ENCODE assay signal across 8 cellular contexts in genomic region chr6:83192871-83193746, GRCh38. TPM values are rescaled to one million over a fixed set of nuclear protein-coding genes. Genes with fewer than 3 reads are reported as not detected.
DNase-seq lines count a peak whose midpoint lies in the region; ATAC-seq and TF ChIP-seq lines count a peak whose summit lies in the region.

A gene with protein sequence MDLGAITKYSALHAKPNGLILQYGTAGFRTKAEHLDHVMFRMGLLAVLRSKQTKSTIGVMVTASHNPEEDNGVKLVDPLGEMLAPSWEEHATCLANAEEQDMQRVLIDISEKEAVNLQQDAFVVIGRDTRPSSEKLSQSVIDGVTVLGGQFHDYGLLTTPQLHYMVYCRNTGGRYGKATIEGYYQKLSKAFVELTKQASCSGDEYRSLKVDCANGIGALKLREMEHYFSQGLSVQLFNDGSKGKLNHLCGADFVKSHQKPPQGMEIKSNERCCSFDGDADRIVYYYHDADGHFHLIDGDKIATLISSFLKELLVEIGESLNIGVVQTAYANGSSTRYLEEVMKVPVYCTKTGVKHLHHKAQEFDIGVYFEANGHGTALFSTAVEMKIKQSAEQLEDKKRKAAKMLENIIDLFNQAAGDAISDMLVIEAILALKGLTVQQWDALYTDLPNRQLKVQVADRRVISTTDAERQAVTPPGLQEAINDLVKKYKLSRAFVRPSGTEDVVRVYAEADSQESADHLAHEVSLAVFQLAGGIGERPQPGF (minus strand): TSS chr6:83193265. CDS start chr6:83191012, 2,253 bp downstream.
Gene RWDD2A, plus strand, starts transcription at chr6:83193357. Its CDS starts 1,095 bp downstream, at chr6:83194452.

- no peaks in the 10 kb centered on the region for H3K27me3 Mint-ChIP-seq in stimulated activated naive CD8-positive, alpha-beta T cell treated with anti-CD3 and anti-CD28 coated beads, Interleukin-15, amount 100 ng/mL, for 72 hours

- H3K9me3 Mint-ChIP-seq in stimulated activated naive CD8-positive, alpha-beta T cell treated with anti-CD3 and anti-CD28 coated beads, Interleukin-15, amount 100 ng/mL, for 72 hours: no peaks in the 10 kb centered on the region

- H3K79me2 ChIP-seq in neural cell (replicated peaks; ENCODE audit: insufficient read depth, low read length): peaks cover 12% of the 10 kb centered on the region

- H3F3A ChIP-seq in neural cell (ENCODE audit: insufficient read depth, low read length, poor library complexity, severe bottlenecking): no peaks in the 10 kb centered on the region

- no peak for TF ChIP-seq RAD21 in neural cell (conservative IDR thresholded peaks at IDR 0.05)

- H4K20me1 ChIP-seq in neural cell (ENCODE audit: insufficient read depth): no peaks in the 10 kb centered on the region

- TF ChIP-seq CTCF in neural cell (IDR thresholded peaks at IDR 0.05; ENCODE audit: poor library complexity, severe bottlenecking): no peak

- H3K27me3 ChIP-seq in neural cell (ENCODE audit: insufficient read depth, low read depth, low read length): peaks cover 4% of the 10 kb centered on the region

- H3K9ac ChIP-seq in neural cell (ENCODE audit: low read length): peak within 1 kb of the TSS; percentile 73

- TF ChIP-seq EP300 in neural cell (conservative IDR thresholded peaks at IDR 0.05; ENCODE audit: poor library complexity, severe bottlenecking): peak; percentile 31

- no peaks in the 10 kb centered on the region for H3K9me2 ChIP-seq in neural cell (ENCODE audit: insufficient read depth, low read length)

- peak within 1 kb of the TSS; percentile 97 for H3K4me2 ChIP-seq in neural cell (ENCODE audit: low read length)

- peak within 1 kb of the TSS; percentile 54 for H3K27ac ChIP-seq in neural cell (ENCODE audit: low read length)

- peak within 1 kb of the TSS; percentile 95 to 99 for H3K27ac Mint-ChIP-seq in stimulated activated naive CD8-positive, alpha-beta T cell treated with anti-CD3 and anti-CD28 coated beads, Interleukin-15, amount 100 ng/mL, for 72 hours

- H2AFZ ChIP-seq in neural cell (ENCODE audit: low read depth, low read length): peak within 1 kb of the TSS; percentile 58

- DNase-seq in ELR (ENCODE audit: low read depth): peak; percentile 89
- peak; percentile 67 for DNase-seq in H4 (ENCODE audit: low spot score)
- peak; percentile 71 for DNase-seq in LHCN-M2 (ENCODE audit: low read depth)
- peak; percentile 83 to 91 for DNase-seq in SHP77 (lab: John Stamatoyannopoulos, UW)
- DNase-seq in activated gamma-delta T cell (lab: John Stamatoyannopoulos, UW): peak; percentile 83
- peak; percentile 62 for DNase-seq in fibroblast of the conjunctiva (ENCODE audit: low read depth)
- DNase-seq in stimulated activated naive CD8-positive, alpha-beta T cell treated with anti-CD3 and anti-CD28 coated beads, Interleukin-15, amount 100 ng/mL, for 72 hours: peak; percentile 86 to 89

- peaks cover 6% of the 10 kb centered on the region for H3K36me3 ChIP-seq in neural cell (ENCODE audit: insufficient read depth, low read length)

- ATAC-seq in stimulated activated naive CD8-positive, alpha-beta T cell treated with anti-CD3 and anti-CD28 coated beads, Interleukin-15, amount 100 ng/mL, for 72 hours: peak; percentile 98

- peak within 1 kb of the TSS; percentile 92 for H3K4me3 ChIP-seq in neural cell (ENCODE audit: low read length)

- H3K4me1 Mint-ChIP-seq in stimulated activated naive CD8-positive, alpha-beta T cell treated with anti-CD3 and anti-CD28 coated beads, Interleukin-15, amount 100 ng/mL, for 72 hours: peaks cover 24% of the 10 kb centered on the region

- H3K4me3 Mint-ChIP-seq in stimulated activated naive CD8-positive, alpha-beta T cell treated with anti-CD3 and anti-CD28 coated beads, Interleukin-15, amount 100 ng/mL, for 72 hours: peak within 1 kb of the TSS; percentile 96 to 99

- no peaks in the 10 kb centered on the region for H3K9me3 ChIP-seq in neural cell (ENCODE audit: low read length)

TF ChIP-seq in neural cell, 6 proteins besides CTCF, POLR2A, EP300 and RAD21:
- TF ChIP-seq MXI1 (conservative IDR thresholded peaks at IDR 0.05; ENCODE audit: poor library complexity, severe bottlenecking) (peak; percentile 71), EZH2 (IDR thresholded peaks at IDR 0.05; ENCODE audit: borderline replicate concordance, insufficient read depth, low read length, poor library complexity, severe bottlenecking) (no peak), SMC3 (conservative IDR thresholded peaks at IDR 0.05; ENCODE audit: poor library complexity) (no peak), REST (IDR thresholded peaks at IDR 0.05; ENCODE audit: borderline replicate concordance) (peak; percentile 49), POLR2AphosphoS5 (IDR thresholded peaks at IDR 0.05) (peak; percentile 82), TAF1 (IDR thresholded peaks at IDR 0.05; ENCODE audit: low read depth) (no peak)

RNA-seq across cellular contexts. Expression of the first gene that starts in this region (rescaled TPM):
- 19.9 and 33.3 TPM in 2 replicates for total RNA-seq in H4 (2014; rRNA removed; shearing (Covaris generic))
- 28.6 and 39.5 TPM in 2 replicates for total RNA-seq in LHCN-M2 (2014; rRNA removed)
- 27.7 TPM for polyA plus RNA-seq in LHCN-M2 (2012)
- 30.6 and 198 TPM in 2 replicates for polyA plus RNA-seq in neural cell
- polyA minus RNA-seq in neural cell: 31.4 and 32.0 TPM in 2 replicates

RNA-seq across cellular contexts. Expression of gene RWDD2A, which starts in this region (rescaled TPM):
- 1.3 and 1.6 TPM in 2 replicates for total RNA-seq in H4 (2014; rRNA removed; shearing (Covaris generic))
- 1.3 and 1.7 TPM in 2 replicates for total RNA-seq in LHCN-M2 (2014; rRNA removed)
- 2.1 TPM for polyA plus RNA-seq in LHCN-M2 (2012)
- 6.3 and 6.6 TPM in 2 replicates for polyA plus RNA-seq in neural cell
- 5.4 and 6.0 TPM in 2 replicates for polyA minus RNA-seq in neural cell

Comparison
In these comparisons a context has a peak if more than half of its experiments do, and no peak if none do; other contexts are left out.
1. Peak in every context shown above with its lines: DNase-seq, ATAC-seq, H3K4me3 ChIP-seq and H3K27ac ChIP-seq.